ENCODE assay signal across 9 cellular contexts in genomic region chr18:58670561-58671121, GRCh38. TPM values are rescaled to one million over a fixed set of nuclear protein-coding genes. Genes with fewer than 3 reads are reported as not detected.
DNase-seq lines count a peak whose midpoint lies in the region; ATAC-seq and TF ChIP-seq lines count a peak whose summit lies in the region.
"Had no signal": no experiment of that assay in that cellular context is flagged by ENCODE, and none has a peak within 500 bp of the region (broad histone marks: within the 10 kb centered on the region; RNA-seq: fewer than 3 reads in every experiment).

No MANE protein-coding gene starts in this region.

- peaks cover 36% of the 10 kb centered on the region for H3K4me1 Mint-ChIP-seq in activated naive CD8-positive, alpha-beta T cell treated with anti-CD3 and anti-CD28 coated beads, Interleukin-2, amount 10 ng/mL, durations not matched to agents 7 days and 5 days

- POLR2A ChIA-PET in activated naive CD8-positive, alpha-beta T cell treated with anti-CD3 and anti-CD28 coated beads, Interleukin-2, amount 10 ng/mL, durations not matched to agents 7 days and 5 days (lab: Charles Lee), result interaction anchor here (0.6 to 3.3 kb wide), 24 partner anchors 9 to 1048 kb away, joined by 3 to 111 read pairs (median 6); partner anchors contain the start of gene NARS1

- no peaks in the 10 kb centered on the region for H3K9me3 ChIP-seq in thymus (ENCODE audit: control insufficient read depth)

- peak overlapping the region; percentile 70 for H3K9ac ChIP-seq in KMS-11

- H3K27me3 Mint-ChIP-seq in activated naive CD8-positive, alpha-beta T cell treated with anti-CD3 and anti-CD28 coated beads, Interleukin-2, amount 10 ng/mL, durations not matched to agents 7 days and 5 days, result no peaks in the 10 kb centered on the region

- TF ChIP-seq CTCF in KMS-11 (conservative IDR thresholded peaks at IDR 0.05; ENCODE audit: low read depth, low read length) (no peak), kidney epithelial cell (IDR thresholded peaks at IDR 0.05; ENCODE audit: insufficient read depth, low read length, poor library complexity, severe bottlenecking) (no peak)

- no peaks in the 10 kb centered on the region for H3K27me3 ChIP-seq in KMS-11 (ENCODE audit: insufficient read depth, low read depth)
- H3K27me3 ChIP-seq in kidney epithelial cell (ENCODE audit: control insufficient read depth, insufficient read depth, low read length), result no peaks in the 10 kb centered on the region
- H3K27me3 ChIP-seq in thymus (ENCODE audit: control insufficient read depth, insufficient read depth), result no peaks in the 10 kb centered on the region

- H3K36me3 ChIP-seq in KMS-11 (ENCODE audit: insufficient read depth), result no peaks in the 10 kb centered on the region
- no peaks in the 10 kb centered on the region for H3K36me3 ChIP-seq in kidney epithelial cell (ENCODE audit: control insufficient read depth, insufficient read depth, low read length)
- no peaks in the 10 kb centered on the region for H3K36me3 ChIP-seq in thymus (ENCODE audit: control insufficient read depth, insufficient read depth)

- DNase-seq in DMS53 (lab: John Stamatoyannopoulos, UW) (peak; percentile 88), kidney epithelial cell (ENCODE audit: low read depth) (no peak), NCI-H2081 treated with DMSO at 0.1 percent for 48 hours (lab: John Stamatoyannopoulos, UW) (no peak), DMS 273 treated with DMSO at 0.1 percent for 48 hours (lab: John Stamatoyannopoulos, UW) (no peak)
- DNase-seq in activated naive CD8-positive, alpha-beta T cell treated with anti-CD3 and anti-CD28 coated beads, Interleukin-2, amount 10 ng/mL, durations not matched to agents 7 days and 5 days, result no peak

- H3K27ac Mint-ChIP-seq in activated naive CD8-positive, alpha-beta T cell treated with anti-CD3 and anti-CD28 coated beads, Interleukin-2, amount 10 ng/mL, durations not matched to agents 7 days and 5 days, result peak overlapping the region; percentile 80

- H3K4me3 Mint-ChIP-seq in activated naive CD8-positive, alpha-beta T cell treated with anti-CD3 and anti-CD28 coated beads, Interleukin-2, amount 10 ng/mL, durations not matched to agents 7 days and 5 days, result peak overlapping the region; percentile 79

- no peak for ATAC-seq in activated naive CD8-positive, alpha-beta T cell treated with anti-CD3 and anti-CD28 coated beads, Interleukin-2, amount 10 ng/mL, durations not matched to agents 7 days and 5 days (ENCODE audit: low read depth)
- no peak for ATAC-seq in GM18868 (IDR thresholded peaks at IDR 0.05; ENCODE audit: unreplicated experiment)

- peaks cover 39% of the 10 kb centered on the region for H3K79me2 ChIP-seq in KMS-11 (ENCODE audit: insufficient read depth, low read depth)

- peak overlapping the region; percentile 97 for H3K4me2 ChIP-seq in KMS-11

- peak overlapping the region; percentile 72 for H2AFZ ChIP-seq in KMS-11 (ENCODE audit: low read depth)

- peaks cover 19% of the 10 kb centered on the region for H3K36me3 Mint-ChIP-seq in activated naive CD8-positive, alpha-beta T cell treated with anti-CD3 and anti-CD28 coated beads, Interleukin-2, amount 10 ng/mL, durations not matched to agents 7 days and 5 days

- 16% methylated on average over 25 of the region's 25 CpGs for WGBS in thymus

- no peaks in the 10 kb centered on the region for H4K20me1 ChIP-seq in KMS-11 (ENCODE audit: insufficient read depth)

- H3K4me1 ChIP-seq in KMS-11 (ENCODE audit: low read depth, poor library complexity, severe bottlenecking) (peaks cover 56% of the 10 kb centered on the region), thymus (ENCODE audit: control insufficient read depth, insufficient read depth, low read length) (peaks cover 10% of the 10 kb centered on the region)

- H3K9me3 Mint-ChIP-seq in activated naive CD8-positive, alpha-beta T cell treated with anti-CD3 and anti-CD28 coated beads, Interleukin-2, amount 10 ng/mL, durations not matched to agents 7 days and 5 days, result peaks cover 2% of the 10 kb centered on the region

- H3K4me3 ChIP-seq in KMS-11 (IDR thresholded peaks at IDR 0.05; ENCODE audit: insufficient read depth, low read depth, low read length) (no peak overlapping the region), kidney epithelial cell (ENCODE audit: low read depth, low read length) (peak overlapping the region; percentile 61), thymus (ENCODE audit: low read length) (peak overlapping the region; percentile 69)

- H3K27ac ChIP-seq in KMS-11, result peak overlapping the region; percentile 69
- peak overlapping the region; percentile 81 for H3K27ac ChIP-seq in thymus (ENCODE audit: low read depth)

RNA-seq across cellular contexts. Expression of gene MALT1, which starts 0.6 kb away (rescaled TPM):
- total RNA-seq in activated naive CD8-positive, alpha-beta T cell treated with anti-CD3 and anti-CD28 coated beads, Interleukin-2, amount 10 ng/mL, durations not matched to agents 7 days and 5 days, result 10 to 100 TPM; 68.6 to 71.6 TPM
- total RNA-seq in kidney epithelial cell, result 18.4 and 19.8 TPM in 2 replicates
- 35.2 TPM for polyA plus RNA-seq in thymus

RNA-seq across cellular contexts. Expression of gene ALPK2, which starts 41.8 kb away (rescaled TPM):
- under 1 TPM; 0.30 to 0.91 TPM for total RNA-seq in activated naive CD8-positive, alpha-beta T cell treated with anti-CD3 and anti-CD28 coated beads, Interleukin-2, amount 10 ng/mL, durations not matched to agents 7 days and 5 days
- 12.2 and 13.5 TPM in 2 replicates for total RNA-seq in kidney epithelial cell
- polyA plus RNA-seq in thymus, result 10.5 TPM
- total RNA-seq: T-helper 2 cell treated with Interferon-gamma antibody and Interleukin-4, amounts not matched to agents 100 ng/mL and 5 ng/mL, for 36 hours had no signal
